19 cellular contexts compared by ENCODE assay signal in genomic region chr11:76576166-76576565, GRCh38.
DNase-seq lines count a peak whose midpoint lies in the region; ATAC-seq and TF ChIP-seq lines count a peak whose summit lies in the region.
"Had no signal": no experiment of that assay in that cellular context is flagged by ENCODE, and none has a peak within 500 bp of the region (broad histone marks: within the 10 kb centered on the region; RNA-seq: fewer than 3 reads in every experiment).

No MANE protein-coding gene starts in this region.

- H3K27me3 ChIP-seq in Caco-2 (replicated peaks; ENCODE audit: control insufficient read depth, insufficient read depth, low read length) (no peaks in the 10 kb centered on the region), SJSA1 (replicated peaks) (no peaks in the 10 kb centered on the region), hepatocyte (no peaks in the 10 kb centered on the region)

- no peaks in the 10 kb centered on the region for H3K36me3 Mint-ChIP-seq in Caco-2 (ENCODE audit: insufficient read depth, unreplicated experiment)
- no peaks in the 10 kb centered on the region for H3K36me3 Mint-ChIP-seq in nephron progenitor cell (ENCODE audit: low read depth)
- no peaks in the 10 kb centered on the region for H3K36me3 Mint-ChIP-seq in activated T-cell treated with anti-CD3 and anti-CD28 coated beads, Interleukin-2, amount 50 U/mL, for 4 hours (ENCODE audit: insufficient read depth)

- H3K27me3 Mint-ChIP-seq in Caco-2 (ENCODE audit: insufficient read depth, unreplicated experiment) (no peaks in the 10 kb centered on the region), nephron progenitor cell (ENCODE audit: low read depth, poor library complexity) (no peaks in the 10 kb centered on the region)
- peaks cover 18% of the 10 kb centered on the region for H3K27me3 Mint-ChIP-seq in activated T-cell treated with anti-CD3 and anti-CD28 coated beads, Interleukin-2, amount 50 U/mL, for 4 hours (ENCODE audit: low read depth)

- H3K27ac Mint-ChIP-seq in Caco-2 (ENCODE audit: unreplicated experiment) (peak overlapping the region; percentile 4), nephron progenitor cell (peak overlapping the region; percentile 81)
- H3K27ac Mint-ChIP-seq: B cell had no signal

- H4K20me1 ChIP-seq in hepatocyte (ENCODE audit: insufficient read depth, poor library complexity, severe bottlenecking): no peaks in the 10 kb centered on the region

- H3K9me3 Mint-ChIP-seq in Caco-2 (ENCODE audit: unreplicated experiment) (no peaks in the 10 kb centered on the region), nephron progenitor cell (no peaks in the 10 kb centered on the region)
- no peaks in the 10 kb centered on the region for H3K9me3 Mint-ChIP-seq in activated T-cell treated with anti-CD3 and anti-CD28 coated beads, Interleukin-2, amount 50 U/mL, for 4 hours

- H3K36me3 ChIP-seq in Caco-2 (ENCODE audit: control insufficient read depth, insufficient read depth, low read length): no peaks in the 10 kb centered on the region
- no peaks in the 10 kb centered on the region for H3K36me3 ChIP-seq in SJSA1
- no peaks in the 10 kb centered on the region for H3K36me3 ChIP-seq in hepatocyte (replicated peaks; ENCODE audit: insufficient read depth, low read depth)

- no peak for ATAC-seq in omental fat pad (ENCODE audit: low FRiP score)
- no peak for ATAC-seq in GM21367 (IDR thresholded peaks at IDR 0.05; ENCODE audit: unreplicated experiment)
- ATAC-seq in activated T-cell treated with anti-CD3 and anti-CD28 coated beads, Interleukin-2, amount 50 U/mL, for 4 hours: no peak
- no peak for ATAC-seq in GM21529 (IDR thresholded peaks at IDR 0.05; ENCODE audit: unreplicated experiment)
- ATAC-seq: GM12878 had no signal

- POLR2A ChIA-PET in Caco-2 (lab: Charles Lee): no interaction called here

- H3K9me2 ChIP-seq in hepatocyte (replicated peaks; ENCODE audit: insufficient read depth): no peaks in the 10 kb centered on the region

- H3K4me1 Mint-ChIP-seq in Caco-2 (ENCODE audit: low read depth, unreplicated experiment) (peaks cover 58% of the 10 kb centered on the region), nephron progenitor cell (peaks cover 57% of the 10 kb centered on the region)
- H3K4me1 Mint-ChIP-seq in activated T-cell treated with anti-CD3 and anti-CD28 coated beads, Interleukin-2, amount 50 U/mL, for 4 hours (ENCODE audit: low read depth): no peaks in the 10 kb centered on the region
- H3K4me1 Mint-ChIP-seq: B cell had no signal

- no peak overlapping the region for H3K4me2 ChIP-seq in hepatocyte

- CTCF ChIA-PET in Caco-2 (lab: Charles Lee): interaction anchor here (1.1 to 2.4 kb wide), 2 partner anchors 22 to 104 kb away, joined by 3 to 7 read pairs; no protein-coding TSS in a partner anchor

- H3K4me3 Mint-ChIP-seq in Caco-2 (ENCODE audit: unreplicated experiment): no peak overlapping the region
- peak overlapping the region; percentile 48 for H3K4me3 Mint-ChIP-seq in nephron progenitor cell
- no peak overlapping the region for H3K4me3 Mint-ChIP-seq in activated T-cell treated with anti-CD3 and anti-CD28 coated beads, Interleukin-2, amount 50 U/mL, for 4 hours
- H3K4me3 Mint-ChIP-seq: B cell had no signal

- no peaks in the 10 kb centered on the region for H3K79me2 ChIP-seq in hepatocyte

- no peak overlapping the region for H3K4me3 ChIP-seq in Caco-2 (ENCODE audit: low read depth, low read length)
- no peak overlapping the region for H3K4me3 ChIP-seq in SJSA1
- H3K4me3 ChIP-seq in hepatocyte: no peak overlapping the region
- H3K4me3 ChIP-seq: GM12878 had no signal

- H3K27ac ChIP-seq in SJSA1 (peak overlapping the region; percentile 68; the same call in 1 of the 2 replicates), hepatocyte (peak overlapping the region; percentile 89)

- no peaks in the 10 kb centered on the region for H3K9me3 ChIP-seq in Caco-2
- no peaks in the 10 kb centered on the region for H3K9me3 ChIP-seq in SJSA1 (replicated peaks)
- H3K9me3 ChIP-seq in hepatocyte (ENCODE audit: low read depth): no peaks in the 10 kb centered on the region

- H2AFZ ChIP-seq in hepatocyte: no peak overlapping the region

- TF ChIP-seq CTCF in Caco-2 (IDR thresholded peaks at IDR 0.05; ENCODE audit: insufficient read depth in 1 of 2, low read depth in 1 of 2, low read length in 1 of 2, severe bottlenecking in 1 of 2, unreplicated experiment in 1 of 2) (no peak), hepatocyte (IDR thresholded peaks at IDR 0.05; ENCODE audit: poor library complexity) (no peak), nephron progenitor cell (IDR thresholded peaks at IDR 0.05) (no peak), omental fat pad (IDR thresholded peaks at IDR 0.05) (no peak)

- WGBS in hepatocyte (ENCODE audit: low lambda C conversion rate, missing lambda C conversion rate): 83% methylated on average over 1 of the region's 1 CpG

- H3K4me1 ChIP-seq in Caco-2 (peaks cover 68% of the 10 kb centered on the region), SJSA1 (replicated peaks) (peaks cover 40% of the 10 kb centered on the region), hepatocyte (ENCODE audit: insufficient read depth) (peaks cover 28% of the 10 kb centered on the region)

- intact Hi-C loops in Caco-2 (cut with micrococcal nuclease; ENCODE audit: unreplicated experiment): no loop called here

- DNase-seq in Caco-2 (no peak), SJSA1 (ENCODE audit: low read depth in 1 of 2, low spot score in 2 of 2) (no peak), hepatocyte (ENCODE audit: low spot score) (no peak), nephron progenitor cell (no peak), omental fat pad (ENCODE audit: low spot score) (no peak)
- DNase-seq in activated T-cell treated with anti-CD3 and anti-CD28 coated beads, Interleukin-2, amount 50 U/mL, for 4 hours: no peak
- DNase-seq: DMS153, EL, GOT3, NCI-H1105, NCI-H2081, NCI-H2227 treated with DMSO at 0.1 percent for 48 hours, NCI-H510A treated with DMSO at 0.1 percent for 48 hours, NCI-H774, SHP77 had no signal

- BruUV-seq in Caco-2 (replicated peaks; lab: Mats Ljungman, UMichigan): no TSS peak
